Comparison of ENCODE assay signal across 8 cellular contexts in genomic region chr11:118295834-118296454, GRCh38. TPM values are rescaled to one million over a fixed set of nuclear protein-coding genes. Genes with fewer than 3 reads are reported as not detected.
DNase-seq lines count a peak whose midpoint lies in the region; ATAC-seq and TF ChIP-seq lines count a peak whose summit lies in the region.

No MANE protein-coding gene starts in this region.

- TF ChIP-seq CTCF in DND-41 (IDR thresholded peaks at IDR 0.05; ENCODE audit: borderline replicate concordance, extremely low read depth, low read length, poor library complexity, severe bottlenecking): peak; percentile 82
- peak; percentile 78 for TF ChIP-seq CTCF in activated CD8-positive, alpha-beta T cell treated with anti-CD3 and anti-CD28 coated beads for 36 hours (IDR thresholded peaks at IDR 0.05)
- TF ChIP-seq CTCF in foreskin keratinocyte (conservative IDR thresholded peaks at IDR 0.05): peak; percentile 92
- TF ChIP-seq CTCF in uterus (IDR thresholded peaks at IDR 0.05): peak in 1 of 4 experiments; percentile 33

- no peaks in the 10 kb centered on the region for H3K9me3 Mint-ChIP-seq in activated CD8-positive, alpha-beta T cell treated with anti-CD3 and anti-CD28 coated beads for 36 hours
- H3K9me3 Mint-ChIP-seq in stimulated activated naive B cell treated with anti-CD40 and anti-IgM and Interleukin-4, amounts not matched to agents 10 μg/mL and 1 μg/mL and 100 μg/mL, for 72 hours: no peaks in the 10 kb centered on the region

- no peaks in the 10 kb centered on the region for H3K27me3 Mint-ChIP-seq in activated CD8-positive, alpha-beta T cell treated with anti-CD3 and anti-CD28 coated beads for 36 hours
- H3K27me3 Mint-ChIP-seq in stimulated activated naive B cell treated with anti-CD40 and anti-IgM and Interleukin-4, amounts not matched to agents 10 μg/mL and 1 μg/mL and 100 μg/mL, for 72 hours: peaks cover 14 to 20% of the 10 kb centered on the region in 2 donors

- CTCF ChIA-PET in activated CD8-positive, alpha-beta T cell treated with anti-CD3 and anti-CD28 coated beads for 36 hours (lab: Charles Lee): interaction anchor here (0.7 to 12.3 kb wide), 61 partner anchors 8 to 281 kb away, joined by 3 to 86 read pairs (median 4); partner anchors contain the start of genes CD3D, CD3E, CD3G and JAML

- no peaks in the 10 kb centered on the region for H3K79me2 ChIP-seq in DND-41 (ENCODE audit: insufficient read depth, low read length)

- POLR2A ChIA-PET in activated CD8-positive, alpha-beta T cell treated with anti-CD3 and anti-CD28 coated beads for 36 hours (lab: Charles Lee): interaction anchor here (0.6 to 2.1 kb wide), 8 partner anchors 8 to 66 kb away, joined by 3 to 13 read pairs (median 3); partner anchors contain the start of gene CD3E

- peak overlapping the region; percentile 13; the same call in 1 of the 2 replicates for H3K27ac ChIP-seq in DND-41 (ENCODE audit: low read length)
- no peak overlapping the region for H3K27ac ChIP-seq in foreskin keratinocyte
- no peak overlapping the region for H3K27ac ChIP-seq in uterus

- ATAC-seq in DND-41 (ENCODE audit: insufficient read depth, low read depth): peak; percentile 82
- ATAC-seq in activated CD8-positive, alpha-beta T cell treated with anti-CD3 and anti-CD28 coated beads for 36 hours: peak; percentile 77
- ATAC-seq in foreskin keratinocyte: peak; percentile 79
- peak; percentile 52 to 63 for ATAC-seq in stimulated activated naive B cell treated with anti-CD40 and anti-IgM and Interleukin-4, amounts not matched to agents 10 μg/mL and 1 μg/mL and 100 μg/mL, for 72 hours (replicated peaks)
- ATAC-seq in HG02759 (IDR thresholded peaks at IDR 0.05; ENCODE audit: unreplicated experiment): no peak

- in situ Hi-C loops in KBM-7 (cut with MboI; ENCODE audit: low pct_unique_long_range_greater_than_20kb, low sequenced_read_pairs): no loop called here

- H3K36me3 Mint-ChIP-seq in activated CD8-positive, alpha-beta T cell treated with anti-CD3 and anti-CD28 coated beads for 36 hours (ENCODE audit: low read depth): no peaks in the 10 kb centered on the region
- H3K36me3 Mint-ChIP-seq in stimulated activated naive B cell treated with anti-CD40 and anti-IgM and Interleukin-4, amounts not matched to agents 10 μg/mL and 1 μg/mL and 100 μg/mL, for 72 hours: no peaks in the 10 kb centered on the region

- H3K36me3 ChIP-seq in DND-41 (ENCODE audit: insufficient read depth, low read length) (no peaks in the 10 kb centered on the region), uterus (no peaks in the 10 kb centered on the region)

- no peaks in the 10 kb centered on the region for H4K20me1 ChIP-seq in DND-41 (ENCODE audit: insufficient read depth, low read length)

- no peaks in the 10 kb centered on the region for H3K27me3 ChIP-seq in DND-41 (ENCODE audit: insufficient read depth, low read length, poor library complexity)
- peaks cover 5% of the 10 kb centered on the region for H3K27me3 ChIP-seq in foreskin keratinocyte
- no peaks in the 10 kb centered on the region for H3K27me3 ChIP-seq in uterus

- peaks cover 7% of the 10 kb centered on the region; the same call in 1 of the 2 replicates for H3K4me1 ChIP-seq in DND-41 (ENCODE audit: insufficient read depth, low read length)
- H3K4me1 ChIP-seq in foreskin keratinocyte: peaks cover 12% of the 10 kb centered on the region
- no peaks in the 10 kb centered on the region for H3K4me1 ChIP-seq in uterus

- H3K27ac Mint-ChIP-seq in activated CD8-positive, alpha-beta T cell treated with anti-CD3 and anti-CD28 coated beads for 36 hours: peak overlapping the region; percentile 36
- no peak overlapping the region for H3K27ac Mint-ChIP-seq in stimulated activated naive B cell treated with anti-CD40 and anti-IgM and Interleukin-4, amounts not matched to agents 10 μg/mL and 1 μg/mL and 100 μg/mL, for 72 hours

- H3K9me3 ChIP-seq in DND-41 (ENCODE audit: insufficient read depth, low read length, severe bottlenecking) (no peaks in the 10 kb centered on the region), uterus (no peaks in the 10 kb centered on the region)

- peak overlapping the region; percentile 41; the same call in 1 of the 2 replicates for H2AFZ ChIP-seq in DND-41 (ENCODE audit: low read depth, low read length)

- H3K4me2 ChIP-seq in DND-41 (ENCODE audit: insufficient read depth, low read length): no peak overlapping the region

- no peak overlapping the region for H3K4me3 Mint-ChIP-seq in activated CD8-positive, alpha-beta T cell treated with anti-CD3 and anti-CD28 coated beads for 36 hours
- no peak overlapping the region for H3K4me3 Mint-ChIP-seq in stimulated activated naive B cell treated with anti-CD40 and anti-IgM and Interleukin-4, amounts not matched to agents 10 μg/mL and 1 μg/mL and 100 μg/mL, for 72 hours

- H3K9ac ChIP-seq in DND-41 (ENCODE audit: low read depth, low read length): no peak overlapping the region

- H3K4me1 Mint-ChIP-seq in activated CD8-positive, alpha-beta T cell treated with anti-CD3 and anti-CD28 coated beads for 36 hours (ENCODE audit: low read depth): peaks cover 19% of the 10 kb centered on the region
- H3K4me1 Mint-ChIP-seq in stimulated activated naive B cell treated with anti-CD40 and anti-IgM and Interleukin-4, amounts not matched to agents 10 μg/mL and 1 μg/mL and 100 μg/mL, for 72 hours: peaks cover 4 to 10% of the 10 kb centered on the region in 2 donors

- no peak overlapping the region for H3K4me3 ChIP-seq in DND-41 (ENCODE audit: low read depth in 1 of 2, low read length in 2 of 2)
- H3K4me3 ChIP-seq in uterus: no peak overlapping the region

- DNase-seq in DND-41 (peak; percentile 58), KBM-7 (peak; percentile 53), foreskin keratinocyte (peak; percentile 65 to 76), uterus (no peak), amygdala (lab: John Stamatoyannopoulos, UW) (no peak)
- DNase-seq in activated CD8-positive, alpha-beta T cell treated with anti-CD3 and anti-CD28 coated beads for 36 hours: peak; percentile 70
- DNase-seq in stimulated activated naive B cell treated with anti-CD40 and anti-IgM and Interleukin-4, amounts not matched to agents 10 μg/mL and 1 μg/mL and 100 μg/mL, for 72 hours: no peak

- no peak for TF ChIP-seq POLR2A in uterus (IDR thresholded peaks at IDR 0.05)

- intact Hi-C loops in activated CD8-positive, alpha-beta T cell treated with anti-CD3 and anti-CD28 coated beads for 36 hours (cut with micrococcal nuclease): no loop called here
- intact Hi-C loops in uterus (cut with DNase I; ENCODE audit: low total_unique reads): no loop called here

RNA-seq across cellular contexts. Expression of gene CD3E, which starts 8.6 kb away (rescaled TPM):
- total RNA-seq in activated CD8-positive, alpha-beta T cell treated with anti-CD3 and anti-CD28 coated beads for 36 hours: 100 to 1,000 TPM; 372 to 387 TPM
- not detected in 2 replicates for total RNA-seq in foreskin keratinocyte
- polyA plus RNA-seq in foreskin keratinocyte: not detected in 2 replicates
- 1 to 10 TPM in 1 of 4 donors, under 1 TPM in 1, not detected in 2; 0.48 to 2.4 TPM for total RNA-seq in uterus

RNA-seq across cellular contexts. Expression of gene MPZL2, which starts 31.8 kb away (rescaled TPM):
- 10 to 100 TPM; 26.2 to 31.0 TPM for total RNA-seq in activated CD8-positive, alpha-beta T cell treated with anti-CD3 and anti-CD28 coated beads for 36 hours
- total RNA-seq in foreskin keratinocyte: 50.1 and 62.0 TPM in 2 replicates
- polyA plus RNA-seq in foreskin keratinocyte: 25.3 and 34.0 TPM in 2 replicates
- total RNA-seq in uterus: 100 to 1,000 TPM in 1 of 4 donors, 10 to 100 TPM in 3; 40.9 to 191 (median 73.9) TPM

RNA-seq across cellular contexts. Expression of gene MPZL3, which starts 43.8 kb away (rescaled TPM):
- 10 to 100 TPM; 51.1 to 51.7 TPM for total RNA-seq in activated CD8-positive, alpha-beta T cell treated with anti-CD3 and anti-CD28 coated beads for 36 hours
- 9.8 and 11.5 TPM in 2 replicates for total RNA-seq in foreskin keratinocyte
- 4.2 and 4.3 TPM in 2 replicates for polyA plus RNA-seq in foreskin keratinocyte
- 1 to 10 TPM in 3 of 4 donors, under 1 TPM in 1; 0.26 to 8.3 (median 3.3) TPM for total RNA-seq in uterus

RNA-seq across cellular contexts. Expression of gene CD3D, which starts 46.6 kb away (rescaled TPM):
- 100 to 1,000 TPM; 316 to 325 TPM for total RNA-seq in activated CD8-positive, alpha-beta T cell treated with anti-CD3 and anti-CD28 coated beads for 36 hours
- total RNA-seq in foreskin keratinocyte: not detected in 2 replicates
- not detected in 2 replicates for polyA plus RNA-seq in foreskin keratinocyte
- total RNA-seq in uterus: 1 to 10 TPM in 1 of 4 donors, not detected in 3; 1.7 TPM

RNA-seq across cellular contexts. Expression of gene CD3G, which starts 48.2 kb away (rescaled TPM):
- total RNA-seq in activated CD8-positive, alpha-beta T cell treated with anti-CD3 and anti-CD28 coated beads for 36 hours: 100 to 1,000 TPM; 116 to 118 TPM
- not detected in 2 replicates for total RNA-seq in foreskin keratinocyte
- not detected in 2 replicates for polyA plus RNA-seq in foreskin keratinocyte
- total RNA-seq in uterus: 1 to 10 TPM in 1 of 4 donors, under 1 TPM in 1, not detected in 2; 0.34 to 6.2 TPM

Comparison
In these comparisons a context has a peak if more than half of its experiments do, and no peak if none do; other contexts are left out.
1. DNase-seq: peak in DND-41 (single experiment), KBM-7 (single experiment), activated CD8-positive, alpha-beta T cell treated with anti-CD3 and anti-CD28 coated beads for 36 hours (single experiment) and foreskin keratinocyte (2 of 2); none in stimulated activated naive B cell treated with anti-CD40 and anti-IgM and Interleukin-4, amounts not matched to agents 10 μg/mL and 1 μg/mL and 100 μg/mL, for 72 hours (single experiment), uterus (0 of 2) and amygdala (0 of 56).
2. RNA of gene CD3E, which starts 8.6 kb away (total RNA-seq): 372 to 387 TPM in activated CD8-positive, alpha-beta T cell treated with anti-CD3 and anti-CD28 coated beads for 36 hours; 0.48 to 2.4 TPM in uterus and not detected in foreskin keratinocyte; every median in the first group is over 100 times any median in the second.